In genomic region chr7:64626083-64626469, GRCh38 we compare ENCODE assay signal across 16 cellular contexts.
"Had no signal": no experiment of that assay in that cellular context is flagged by ENCODE, and none has a peak within 500 bp of the region (broad histone marks: within the 10 kb centered on the region; RNA-seq: fewer than 3 reads in every experiment).

No MANE protein-coding gene starts in this region.

- H3K4me3 Mint-ChIP-seq: activated B cell treated with CpG ODN at 0.5 μM for 24 hours; activated naive CD8-positive, alpha-beta T cell treated with anti-CD3 and anti-CD28 coated beads, Interleukin-2, amount 10 ng/mL, durations not matched to agents 7 days and 5 days; naive thymus-derived CD4-positive, alpha-beta T cell; T-helper 1 cell treated with Interleukin-12 subunit alpha and Interleukin-12 subunit beta and Interleukin-4 antibody, amounts not matched to agents 30 μg/mL and 1 μg/mL, for 36 hours; type B pancreatic cell had no signal

- H3K9me3 ChIP-seq: neutrophil, suprapubic skin had no signal

- DNase-seq: activated B cell treated with CpG ODN at 0.5 μM for 24 hours; activated CD4-positive, alpha-beta T cell treated with anti-CD3 and anti-CD28 coated beads, Interleukin-2, amount 50 U/mL, for 4 hours; activated CD8-positive, alpha-beta memory T cell treated with anti-CD3 and anti-CD28 coated beads, Interleukin-2, amount 50 U/mL, for 4 hours; activated naive CD8-positive, alpha-beta T cell treated with anti-CD3 and anti-CD28 coated beads, Interleukin-2, amount 10 ng/mL, durations not matched to agents 7 days and 5 days; aorta; dorsolateral prefrontal cortex; hypothalamus; left colon; naive thymus-derived CD4-positive, alpha-beta T cell had no signal

- H3K36me3 Mint-ChIP-seq: activated naive CD8-positive, alpha-beta T cell treated with anti-CD3 and anti-CD28 coated beads, Interleukin-2, amount 10 ng/mL, durations not matched to agents 7 days and 5 days; type B pancreatic cell had no signal

- H3K27me3 ChIP-seq: dorsolateral prefrontal cortex, neutrophil, suprapubic skin had no signal

- H3K4me3 ChIP-seq: dorsolateral prefrontal cortex, lung, skin epidermis, suprapubic skin had no signal

- H3K4me1 Mint-ChIP-seq: activated naive CD8-positive, alpha-beta T cell treated with anti-CD3 and anti-CD28 coated beads, Interleukin-2, amount 10 ng/mL, durations not matched to agents 7 days and 5 days; naive thymus-derived CD4-positive, alpha-beta T cell had no signal

- H3K9me3 Mint-ChIP-seq: activated B cell treated with CpG ODN at 0.5 μM for 24 hours had no signal

- H3K27ac Mint-ChIP-seq: activated B cell treated with CpG ODN at 0.5 μM for 24 hours; activated naive CD8-positive, alpha-beta T cell treated with anti-CD3 and anti-CD28 coated beads, Interleukin-2, amount 10 ng/mL, durations not matched to agents 7 days and 5 days; T-helper 1 cell treated with Interleukin-12 subunit alpha and Interleukin-12 subunit beta and Interleukin-4 antibody, amounts not matched to agents 30 μg/mL and 1 μg/mL, for 36 hours; type B pancreatic cell had no signal

- H3K27me3 Mint-ChIP-seq: activated B cell treated with CpG ODN at 0.5 μM for 24 hours; activated naive CD8-positive, alpha-beta T cell treated with anti-CD3 and anti-CD28 coated beads, Interleukin-2, amount 10 ng/mL, durations not matched to agents 7 days and 5 days; naive thymus-derived CD4-positive, alpha-beta T cell; type B pancreatic cell had no signal

- H3K36me3 ChIP-seq: neutrophil, suprapubic skin had no signal

- ATAC-seq: esophagus mucosa; left colon; naive thymus-derived CD4-positive, alpha-beta T cell had no signal

- H3K27ac ChIP-seq: dorsolateral prefrontal cortex, neutrophil, skin epidermis, suprapubic skin had no signal
